8 cellular contexts compared by ENCODE assay signal in the genomic region with DNA sequence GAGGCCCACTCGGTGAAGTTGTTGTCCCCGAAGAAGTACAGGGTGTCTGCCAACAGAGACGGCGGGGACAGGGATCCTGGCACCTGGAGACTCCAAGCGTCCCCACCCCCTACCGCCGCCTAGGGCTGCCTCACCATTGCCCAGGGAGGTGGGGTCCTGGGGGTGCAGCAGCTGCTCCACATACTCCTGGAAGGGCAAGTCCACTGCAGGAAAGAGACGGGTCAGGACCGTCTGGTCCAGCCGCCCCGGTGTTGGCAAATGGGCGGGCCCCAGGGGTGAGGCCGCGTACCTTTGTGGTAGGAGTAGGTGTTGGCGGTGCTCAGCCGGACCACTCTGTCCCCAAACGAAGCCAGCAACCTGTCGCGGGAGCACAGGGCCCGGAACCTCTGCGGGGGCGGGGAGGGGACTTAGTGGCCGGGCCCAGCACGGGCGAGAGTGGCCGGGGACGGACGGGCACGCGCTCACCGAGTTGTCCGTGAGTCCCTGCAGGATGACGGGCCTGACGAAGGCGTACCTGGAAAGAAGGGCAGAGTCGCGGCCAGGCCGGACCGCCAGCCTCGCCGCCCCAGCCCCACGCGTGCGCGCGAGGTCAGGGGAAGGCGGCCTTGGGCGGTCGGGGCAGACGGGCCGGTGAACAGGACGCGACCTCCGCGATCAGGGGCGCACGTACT. TPM values are rescaled to one million over a fixed set of nuclear protein-coding genes. Genes with fewer than 3 reads are reported as not detected.
DNase-seq lines count a peak whose midpoint lies in the region; ATAC-seq and TF ChIP-seq lines count a peak whose summit lies in the region.

No MANE protein-coding gene starts in this region.

- no peaks in the 10 kb centered on the region for H3K9me3 ChIP-seq in HAP-1
- peaks cover 5% of the 10 kb centered on the region for H3K9me3 ChIP-seq in SJSA1 (replicated peaks)

- H3K36me3 ChIP-seq in HAP-1 (replicated peaks), result peaks cover 49% of the 10 kb centered on the region
- peaks cover 78% of the 10 kb centered on the region for H3K36me3 ChIP-seq in SJSA1

- peak overlapping the region; percentile 50 for H3K4me3 ChIP-seq in HAP-1
- peak overlapping the region; percentile 50 for H3K4me3 ChIP-seq in SJSA1
- peak overlapping the region; percentile 73 for H3K4me3 ChIP-seq in fibroblast of the aortic adventitia (ENCODE audit: low read depth, low read length)
- H3K4me3 ChIP-seq in skin epidermis, result peak overlapping the region; percentile 45 to 69 (median 64)

- ATAC-seq in HG02759 (IDR thresholded peaks at IDR 0.05; ENCODE audit: unreplicated experiment) (no peak), GM21529 (IDR thresholded peaks at IDR 0.05; ENCODE audit: unreplicated experiment) (no peak)

- DNase-seq in HAP-1 (ENCODE audit: low spot score in 2 of 2) (peak in 1 of 2 experiments; percentile 62), SJSA1 (ENCODE audit: low read depth in 1 of 2, low spot score in 2 of 2) (no peak), fibroblast of the aortic adventitia (ENCODE audit: low read depth) (no peak), NCI-H2107 (lab: John Stamatoyannopoulos, UW) (no peak)
- DNase-seq in activated CD4-positive, alpha-beta T cell treated with anti-CD3 and anti-CD28 coated beads for 48 hours, result no peak

- in situ Hi-C loops in HAP-1 (cut with MboI; ENCODE audit: low sequenced_read_pairs), result no loop called here

- peaks cover 26% of the 10 kb centered on the region for H3K4me1 ChIP-seq in HAP-1
- H3K4me1 ChIP-seq in SJSA1 (replicated peaks), result peaks cover 43% of the 10 kb centered on the region

- peak overlapping the region; percentile 29; the same call in 1 of the 2 replicates for H3K27ac ChIP-seq in SJSA1
- peak overlapping the region; percentile 47 to 91 (median 83) for H3K27ac ChIP-seq in skin epidermis

- no peaks in the 10 kb centered on the region for H3K27me3 ChIP-seq in HAP-1 (ENCODE audit: low read depth)
- no peaks in the 10 kb centered on the region for H3K27me3 ChIP-seq in SJSA1 (replicated peaks)

- TF ChIP-seq CTCF in fibroblast of the aortic adventitia (IDR thresholded peaks at IDR 0.05; ENCODE audit: insufficient read depth, low read length), result no peak

RNA-seq across cellular contexts. Expression of a gene that starts 0.6 kb away (rescaled TPM):
- 13.9 and 25.7 TPM in 2 replicates for total RNA-seq in SJSA1 (2014; rRNA removed; shearing (Covaris generic))
- 32.0 and 42.8 TPM in 2 replicates for total RNA-seq in fibroblast of the aortic adventitia (ENCODE audit: low replicate concordance)

RNA-seq across cellular contexts. Expression of a gene that starts 3.3 kb away (rescaled TPM):
- total RNA-seq in SJSA1 (2014; rRNA removed; shearing (Covaris generic)), result 150 and 253 TPM in 2 replicates
- 88.9 and 112 TPM in 2 replicates for total RNA-seq in fibroblast of the aortic adventitia (ENCODE audit: low replicate concordance)

RNA-seq across cellular contexts. Expression of a gene that starts 6.7 kb away (rescaled TPM):
- total RNA-seq in SJSA1 (2014; rRNA removed; shearing (Covaris generic)), result 2.1 TPM in 2 replicates
- total RNA-seq in fibroblast of the aortic adventitia (ENCODE audit: low replicate concordance), result 8.1 and 8.3 TPM in 2 replicates

RNA-seq across cellular contexts. Expression of a gene that starts 8.1 kb away (rescaled TPM):
- 1.1 and 13.1 TPM in 2 replicates for total RNA-seq in SJSA1 (2014; rRNA removed; shearing (Covaris generic))
- total RNA-seq in fibroblast of the aortic adventitia (ENCODE audit: low replicate concordance), result 1.6 and 3.2 TPM in 2 replicates

RNA-seq across cellular contexts. Expression of a gene that starts 15.6 kb away (rescaled TPM):
- total RNA-seq in SJSA1 (2014; rRNA removed; shearing (Covaris generic)), result 51.2 and 64.3 TPM in 2 replicates
- total RNA-seq in fibroblast of the aortic adventitia (ENCODE audit: low replicate concordance), result 24.4 and 34.5 TPM in 2 replicates
